Comparison of ENCODE assay signal across 12 cellular contexts in the genomic region with DNA sequence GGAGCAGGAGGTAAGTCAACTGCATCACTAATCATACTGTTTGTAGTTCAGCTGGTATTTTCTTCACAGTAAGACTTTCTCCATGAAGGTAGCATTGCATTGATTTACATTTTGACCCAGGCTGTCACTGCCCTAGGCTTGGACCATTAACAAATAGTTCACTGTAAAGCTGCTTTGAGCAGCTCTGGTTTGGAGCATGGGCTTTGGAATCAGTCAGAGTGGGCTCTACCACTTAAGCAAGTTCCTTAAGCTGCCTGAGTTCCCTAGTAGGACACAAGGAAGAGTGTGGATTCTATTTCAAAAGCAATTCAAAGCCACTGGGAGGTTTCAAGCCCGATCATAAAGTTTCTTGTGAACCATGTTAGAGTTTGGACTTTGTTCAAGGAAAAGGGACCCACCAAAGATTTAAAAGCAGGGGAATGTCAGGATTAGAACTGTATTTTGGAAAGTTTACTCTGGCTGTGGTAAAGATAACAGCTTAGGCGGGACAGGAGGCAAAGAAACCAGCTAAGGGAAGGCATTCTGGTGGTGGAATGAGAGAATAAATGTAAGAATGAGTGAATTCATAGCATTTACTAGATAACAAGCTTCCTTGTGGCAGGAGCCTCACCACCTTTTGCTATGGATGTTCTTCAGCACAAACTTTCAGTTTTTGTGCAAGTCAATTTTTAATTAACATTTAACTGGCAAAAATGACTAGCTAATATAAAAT.
"Had no signal": no experiment of that assay in that cellular context is flagged by ENCODE, and none has a peak within 500 bp of the region (broad histone marks: within the 10 kb centered on the region; RNA-seq: fewer than 3 reads in every experiment).

No MANE protein-coding gene starts in this region.

- DNase-seq: activated CD4-positive, alpha-beta T cell treated with anti-CD3 and anti-CD28 coated beads for 36 hours; activated naive CD4-positive, alpha-beta T cell treated with anti-CD3 and anti-CD28 coated beads, Interleukin-2, amount 10 ng/mL, durations not matched to agents 7 days and 5 days; caudate nucleus; erythroblast; hippocampal formation; stimulated activated CD4-positive, alpha-beta T cell treated with anti-CD3 and anti-CD28 coated beads, Interleukin-15, amount 100 ng/mL, for 24 hours; stimulated activated CD4-positive, alpha-beta T cell treated with anti-CD3 and anti-CD28 coated beads, Interleukin-4, amount 100 ng/mL, for 24 hours; stimulated activated naive CD8-positive, alpha-beta T cell treated with anti-CD3 and anti-CD28 coated beads, Interleukin-15, amount 100 ng/mL, for 72 hours; T-helper 9 cell had no signal

- FAIRE-seq: urothelium cell line had no signal

- ATAC-seq: activated CD4-positive, alpha-beta T cell treated with anti-CD3 and anti-CD28 coated beads for 36 hours; activated T-helper 17 cell treated with anti-CD3 and anti-CD28 coated beads, Interleukin-2, amount 50 U/mL, for 72 hours; natural killer cell treated with Interleukin-12 subunit alpha and Interleukin-12 subunit beta and Interleukin-15 and Interleukin-18, amount 100 ng/mL, for 72 hours; stimulated activated naive CD8-positive, alpha-beta T cell treated with anti-CD3 and anti-CD28 coated beads, Interleukin-15, amount 100 ng/mL, for 72 hours had no signal
